Comparison of ENCODE assay signal across 20 cellular contexts in the genomic region with DNA sequence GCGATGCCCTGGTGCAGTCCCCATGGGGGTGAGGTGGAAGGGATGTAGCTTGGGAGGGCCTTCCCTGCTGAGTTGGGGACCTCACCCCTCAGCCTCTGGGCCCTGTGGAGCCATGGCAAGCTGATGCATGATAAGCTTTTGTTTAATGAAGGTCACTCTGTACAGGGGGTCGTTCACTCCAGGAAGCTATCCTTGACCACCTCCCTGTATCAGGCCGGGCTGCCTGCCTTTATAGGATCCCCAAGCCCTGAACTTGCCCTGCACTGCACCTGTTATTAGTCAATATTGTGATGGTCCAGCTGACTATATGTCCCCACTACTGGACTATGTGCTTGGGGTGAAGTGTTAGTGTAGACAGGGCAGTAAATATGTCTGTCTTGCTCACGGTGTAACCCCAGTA. TPM values are rescaled to one million over a fixed set of nuclear protein-coding genes. Genes with fewer than 3 reads are reported as not detected.
"Had no signal": no experiment of that assay in that cellular context is flagged by ENCODE, and none has a peak within 500 bp of the region (broad histone marks: within the 10 kb centered on the region; RNA-seq: fewer than 3 reads in every experiment).

No MANE protein-coding gene starts in this region.

- H3K4me3 Mint-ChIP-seq: dendritic cell treated with granulocyte-macrophage colony-stimulating factor and Interleukin-4, amounts not matched to agents 40 ng/mL and 50 ng/mL, for 4 days; mesothelial cell of epicardium; natural killer cell; neural crest cell had no signal

- H2AFZ ChIP-seq: hepatocyte had no signal

- H3K79me2 ChIP-seq: hepatocyte had no signal

- DNase-seq: central memory CD4-positive, alpha-beta T cell; erythroblast; foreskin melanocyte; mammary epithelial cell; nucleus accumbens; pancreas; right cardiac atrium; stimulated activated CD4-positive, alpha-beta T cell treated with anti-CD3 and anti-CD28 coated beads, Interleukin-2, amount 100 ng/mL, for 48 hours; stimulated activated naive CD4-positive, alpha-beta T cell treated with Interleukin-2 at 50 U/mL for 16 hours; thyroid gland; upper lobe of left lung had no signal

- H3K36me3 Mint-ChIP-seq: mesothelial cell of epicardium, natural killer cell had no signal

- H3K9me3 Mint-ChIP-seq: dendritic cell treated with granulocyte-macrophage colony-stimulating factor and Interleukin-4, amounts not matched to agents 40 ng/mL and 50 ng/mL, for 4 days; mesothelial cell of epicardium; natural killer cell had no signal

- H3K4me2 ChIP-seq: hepatocyte, smooth muscle cell had no signal

- H3K9me3 ChIP-seq: pancreas, suprapubic skin, thyroid gland, upper lobe of left lung had no signal

- H3K27me3 ChIP-seq: hepatocyte, pancreas, suprapubic skin, thyroid gland, upper lobe of left lung had no signal

- H3K27ac Mint-ChIP-seq: dendritic cell treated with granulocyte-macrophage colony-stimulating factor and Interleukin-4, amounts not matched to agents 40 ng/mL and 50 ng/mL, for 4 days; mesothelial cell of epicardium; natural killer cell; progenitor cell of endocrine pancreas had no signal

- H3K4me1 ChIP-seq: pancreas, suprapubic skin, thyroid gland had no signal

- H3K27ac ChIP-seq: hepatocyte, pancreas, suprapubic skin, thyroid gland, upper lobe of left lung had no signal

- H3K4me3 ChIP-seq: hepatocyte, pancreas, smooth muscle cell, suprapubic skin, thyroid gland, upper lobe of left lung had no signal

- H3K36me3 ChIP-seq: pancreas, suprapubic skin, thyroid gland, upper lobe of left lung had no signal

RNA-seq across cellular contexts. Expression of gene MYEOV, which starts 49.7 kb away (rescaled TPM):
- total RNA-seq: hepatocyte, myocyte, smooth muscle cell had no signal
- polyA plus RNA-seq: hepatocyte, right cardiac atrium had no signal
